Comparison of ENCODE assay signal across 1 cellular context in the genomic region with DNA sequence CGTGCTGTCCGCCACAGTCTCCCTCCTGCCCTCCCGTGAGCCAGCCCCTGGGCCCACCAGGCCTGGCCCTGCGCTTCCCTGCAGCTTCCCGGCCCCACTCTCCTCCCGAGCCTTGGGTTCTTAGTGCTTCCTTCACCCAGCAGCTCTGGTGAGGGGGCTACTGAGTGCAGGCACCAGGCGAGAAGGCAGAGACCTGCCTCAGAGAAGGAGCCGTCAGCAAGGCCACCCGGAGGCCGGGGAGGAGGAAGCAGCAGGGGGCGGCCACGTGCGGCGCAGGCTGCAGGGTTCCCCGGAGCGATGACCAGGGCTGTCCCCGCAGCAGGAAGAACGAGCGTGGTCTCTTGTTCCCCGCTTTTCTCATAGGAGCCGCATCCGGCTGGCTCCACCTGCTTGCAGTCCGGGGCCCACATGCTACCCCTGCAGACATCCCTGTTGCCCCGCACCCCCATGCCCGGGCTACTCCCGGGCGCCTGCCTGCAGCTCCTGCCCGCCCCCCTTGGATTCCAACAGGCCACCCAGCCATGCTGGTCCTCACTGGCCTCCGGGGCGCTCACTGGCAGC.
TF ChIP-seq lines count a peak whose summit lies in the region.

No MANE protein-coding gene starts in this region.

TF ChIP-seq in HepG2, 621 proteins besides CTCF, POLR2A, EP300 and RAD21 (continued from another document and continues in another):
- TF ChIP-seq ZNF746 (CRISPR knock-in tag; IDR thresholded peaks at IDR 0.05) (peak; percentile 64), LCORL (IDR thresholded peaks at IDR 0.05) (no peak), LCORL (CRISPR knock-in tag; IDR thresholded peaks at IDR 0.05) (no peak), ZNF577 (CRISPR knock-in tag; IDR thresholded peaks at IDR 0.05; ENCODE audit: borderline replicate concordance, low read depth) (no peak), ZNF547 (CRISPR knock-in tag; IDR thresholded peaks at IDR 0.05) (peak; percentile 91), HOXD1 (CRISPR knock-in tag; IDR thresholded peaks at IDR 0.05) (0 out of 2 replicates have a peak, but pooled peaks have one; percentile 66), KDM1A (CRISPR knock-in tag; IDR thresholded peaks at IDR 0.05) (no peak), MED8 (CRISPR knock-in tag; IDR thresholded peaks at IDR 0.05; ENCODE audit: insufficient replicate concordance) (no peak), ZNF629 (CRISPR knock-in tag; conservative IDR thresholded peaks at IDR 0.05) (peak; percentile 39; the same call in 1 of the 2 replicates), PPARG (CRISPR knock-in tag; conservative IDR thresholded peaks at IDR 0.05) (no peak), CEBPB (IDR thresholded peaks at IDR 0.05; ENCODE audit: borderline replicate concordance, low read depth, low read length) (no peak), ZNF556 (CRISPR knock-in tag; IDR thresholded peaks at IDR 0.05; ENCODE audit: borderline replicate concordance) (no peak), RCOR2 (CRISPR knock-in tag; IDR thresholded peaks at IDR 0.05) (no peak), AHR (CRISPR knock-in tag; IDR thresholded peaks at IDR 0.05) (peak; percentile 90; the same call in 1 of the 2 replicates), NFE2L2 (IDR thresholded peaks at IDR 0.05; ENCODE audit: low read length) (no peak), CCAR2 (optimal IDR thresholded peaks at IDR 0.05; ENCODE audit: low read depth, low read length) (no peak), MED13 (CRISPR knock-in tag; IDR thresholded peaks at IDR 0.05) (no peak), REXO4 (CRISPR knock-in tag; IDR thresholded peaks at IDR 0.05; ENCODE audit: borderline replicate concordance) (no peak), BRCA1 (CRISPR knock-in tag; IDR thresholded peaks at IDR 0.05) (no peak), SP140L (CRISPR knock-in tag; IDR thresholded peaks at IDR 0.05; ENCODE audit: borderline replicate concordance) (peak; percentile 52; the same call in 1 of the 2 replicates), IKZF1 (IDR thresholded peaks at IDR 0.05) (no peak), SOX5 (CRISPR knock-in tag; IDR thresholded peaks at IDR 0.05; ENCODE audit: borderline replicate concordance) (no peak), ZNF781 (CRISPR knock-in tag; IDR thresholded peaks at IDR 0.05; ENCODE audit: borderline replicate concordance, not compliant biosample characterization) (peak; percentile 92), HNF4A (CRISPR knock-in tag; IDR thresholded peaks at IDR 0.05) (0 out of 2 replicates have a peak, but pooled peaks have one; percentile 15), ZNF619 (CRISPR knock-in tag; IDR thresholded peaks at IDR 0.05) (0 out of 2 replicates have a peak, but pooled peaks have one; percentile 61), TARDBP (CRISPR knock-in tag; IDR thresholded peaks at IDR 0.05) (no peak), KMT2A (CRISPR knock-in tag; IDR thresholded peaks at IDR 0.05) (no peak), KLF9 (CRISPR knock-in tag; IDR thresholded peaks at IDR 0.05; ENCODE audit: low read depth) (no peak), HNRNPK (IDR thresholded peaks at IDR 0.05; ENCODE audit: low read depth, low read length, poor library complexity, severe bottlenecking) (no peak), ZNF207 (IDR thresholded peaks at IDR 0.05; ENCODE audit: borderline replicate concordance) (no peak), CCDC6 (CRISPR knock-in tag; IDR thresholded peaks at IDR 0.05) (peak; percentile 85)
- TF ChIP-seq, protein P1, sequence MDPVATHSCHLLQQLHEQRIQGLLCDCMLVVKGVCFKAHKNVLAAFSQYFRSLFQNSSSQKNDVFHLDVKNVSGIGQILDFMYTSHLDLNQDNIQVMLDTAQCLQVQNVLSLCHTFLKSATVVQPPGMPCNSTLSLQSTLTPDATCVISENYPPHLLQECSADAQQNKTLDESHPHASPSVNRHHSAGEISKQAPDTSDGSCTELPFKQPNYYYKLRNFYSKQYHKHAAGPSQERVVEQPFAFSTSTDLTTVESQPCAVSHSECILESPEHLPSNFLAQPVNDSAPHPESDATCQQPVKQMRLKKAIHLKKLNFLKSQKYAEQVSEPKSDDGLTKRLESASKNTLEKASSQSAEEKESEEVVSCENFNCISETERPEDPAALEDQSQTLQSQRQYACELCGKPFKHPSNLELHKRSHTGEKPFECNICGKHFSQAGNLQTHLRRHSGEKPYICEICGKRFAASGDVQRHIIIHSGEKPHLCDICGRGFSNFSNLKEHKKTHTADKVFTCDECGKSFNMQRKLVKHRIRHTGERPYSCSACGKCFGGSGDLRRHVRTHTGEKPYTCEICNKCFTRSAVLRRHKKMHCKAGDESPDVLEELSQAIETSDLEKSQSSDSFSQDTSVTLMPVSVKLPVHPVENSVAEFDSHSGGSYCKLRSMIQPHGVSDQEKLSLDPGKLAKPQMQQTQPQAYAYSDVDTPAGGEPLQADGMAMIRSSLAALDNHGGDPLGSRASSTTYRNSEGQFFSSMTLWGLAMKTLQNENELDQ (CRISPR knock-in tag; IDR thresholded peaks at IDR 0.05; ENCODE audit: borderline replicate concordance), result no peak
- TF ChIP-seq, protein P2, sequence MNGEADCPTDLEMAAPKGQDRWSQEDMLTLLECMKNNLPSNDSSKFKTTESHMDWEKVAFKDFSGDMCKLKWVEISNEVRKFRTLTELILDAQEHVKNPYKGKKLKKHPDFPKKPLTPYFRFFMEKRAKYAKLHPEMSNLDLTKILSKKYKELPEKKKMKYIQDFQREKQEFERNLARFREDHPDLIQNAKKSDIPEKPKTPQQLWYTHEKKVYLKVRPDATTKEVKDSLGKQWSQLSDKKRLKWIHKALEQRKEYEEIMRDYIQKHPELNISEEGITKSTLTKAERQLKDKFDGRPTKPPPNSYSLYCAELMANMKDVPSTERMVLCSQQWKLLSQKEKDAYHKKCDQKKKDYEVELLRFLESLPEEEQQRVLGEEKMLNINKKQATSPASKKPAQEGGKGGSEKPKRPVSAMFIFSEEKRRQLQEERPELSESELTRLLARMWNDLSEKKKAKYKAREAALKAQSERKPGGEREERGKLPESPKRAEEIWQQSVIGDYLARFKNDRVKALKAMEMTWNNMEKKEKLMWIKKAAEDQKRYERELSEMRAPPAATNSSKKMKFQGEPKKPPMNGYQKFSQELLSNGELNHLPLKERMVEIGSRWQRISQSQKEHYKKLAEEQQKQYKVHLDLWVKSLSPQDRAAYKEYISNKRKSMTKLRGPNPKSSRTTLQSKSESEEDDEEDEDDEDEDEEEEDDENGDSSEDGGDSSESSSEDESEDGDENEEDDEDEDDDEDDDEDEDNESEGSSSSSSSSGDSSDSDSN (CRISPR knock-in tag; IDR thresholded peaks at IDR 0.05), result peak; percentile 85
- TF ChIP-seq, protein P3, sequence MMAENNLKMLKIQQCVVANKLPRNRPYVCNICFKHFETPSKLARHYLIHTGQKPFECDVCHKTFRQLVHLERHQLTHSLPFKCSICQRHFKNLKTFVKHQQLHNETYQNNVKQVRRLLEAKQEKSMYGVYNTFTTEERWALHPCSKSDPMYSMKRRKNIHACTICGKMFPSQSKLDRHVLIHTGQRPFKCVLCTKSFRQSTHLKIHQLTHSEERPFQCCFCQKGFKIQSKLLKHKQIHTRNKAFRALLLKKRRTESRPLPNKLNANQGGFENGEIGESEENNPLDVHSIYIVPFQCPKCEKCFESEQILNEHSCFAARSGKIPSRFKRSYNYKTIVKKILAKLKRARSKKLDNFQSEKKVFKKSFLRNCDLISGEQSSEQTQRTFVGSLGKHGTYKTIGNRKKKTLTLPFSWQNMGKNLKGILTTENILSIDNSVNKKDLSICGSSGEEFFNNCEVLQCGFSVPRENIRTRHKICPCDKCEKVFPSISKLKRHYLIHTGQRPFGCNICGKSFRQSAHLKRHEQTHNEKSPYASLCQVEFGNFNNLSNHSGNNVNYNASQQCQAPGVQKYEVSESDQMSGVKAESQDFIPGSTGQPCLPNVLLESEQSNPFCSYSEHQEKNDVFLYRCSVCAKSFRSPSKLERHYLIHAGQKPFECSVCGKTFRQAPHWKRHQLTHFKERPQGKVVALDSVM (CRISPR knock-in tag; IDR thresholded peaks at IDR 0.05), result peak; percentile 49; the same call in 1 of the 2 replicates
- TF ChIP-seq, protein P4, sequence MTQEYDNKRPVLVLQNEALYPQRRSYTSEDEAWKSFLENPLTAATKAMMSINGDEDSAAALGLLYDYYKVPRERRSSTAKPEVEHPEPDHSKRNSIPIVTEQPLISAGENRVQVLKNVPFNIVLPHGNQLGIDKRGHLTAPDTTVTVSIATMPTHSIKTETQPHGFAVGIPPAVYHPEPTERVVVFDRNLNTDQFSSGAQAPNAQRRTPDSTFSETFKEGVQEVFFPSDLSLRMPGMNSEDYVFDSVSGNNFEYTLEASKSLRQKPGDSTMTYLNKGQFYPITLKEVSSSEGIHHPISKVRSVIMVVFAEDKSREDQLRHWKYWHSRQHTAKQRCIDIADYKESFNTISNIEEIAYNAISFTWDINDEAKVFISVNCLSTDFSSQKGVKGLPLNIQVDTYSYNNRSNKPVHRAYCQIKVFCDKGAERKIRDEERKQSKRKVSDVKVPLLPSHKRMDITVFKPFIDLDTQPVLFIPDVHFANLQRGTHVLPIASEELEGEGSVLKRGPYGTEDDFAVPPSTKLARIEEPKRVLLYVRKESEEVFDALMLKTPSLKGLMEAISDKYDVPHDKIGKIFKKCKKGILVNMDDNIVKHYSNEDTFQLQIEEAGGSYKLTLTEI (CRISPR knock-in tag; conservative IDR thresholded peaks at IDR 0.05), result no peak
- TF ChIP-seq, protein P5, sequence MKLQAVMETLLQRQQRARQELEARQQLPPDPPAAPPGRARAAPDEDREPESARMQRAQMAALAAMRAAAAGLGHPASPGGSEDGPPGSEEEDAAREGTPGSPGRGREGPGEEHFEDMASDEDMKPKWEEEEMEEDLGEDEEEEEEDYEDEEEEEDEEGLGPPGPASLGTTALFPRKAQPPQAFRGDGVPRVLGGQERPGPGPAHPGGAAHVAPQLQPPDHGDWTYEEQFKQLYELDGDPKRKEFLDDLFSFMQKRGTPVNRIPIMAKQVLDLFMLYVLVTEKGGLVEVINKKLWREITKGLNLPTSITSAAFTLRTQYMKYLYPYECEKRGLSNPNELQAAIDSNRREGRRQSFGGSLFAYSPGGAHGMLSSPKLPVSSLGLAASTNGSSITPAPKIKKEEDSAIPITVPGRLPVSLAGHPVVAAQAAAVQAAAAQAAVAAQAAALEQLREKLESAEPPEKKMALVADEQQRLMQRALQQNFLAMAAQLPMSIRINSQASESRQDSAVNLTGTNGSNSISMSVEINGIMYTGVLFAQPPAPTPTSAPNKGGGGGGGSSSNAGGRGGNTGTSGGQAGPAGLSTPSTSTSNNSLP (IDR thresholded peaks at IDR 0.05; ENCODE audit: low read depth, low read length), result no peak
- TF ChIP-seq, protein P6, sequence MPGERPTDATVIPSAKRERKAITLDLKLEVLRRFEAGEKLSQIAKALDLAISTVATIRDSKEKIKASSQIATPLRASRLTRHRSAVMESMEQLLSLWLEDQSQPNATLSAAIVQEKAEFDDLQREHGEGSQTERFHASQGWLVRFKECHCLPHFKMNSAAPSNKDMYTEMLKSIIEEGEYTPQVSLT (CRISPR knock-in tag; IDR thresholded peaks at IDR 0.05; ENCODE audit: borderline replicate concordance, low read depth), result no peak
- TF ChIP-seq, protein P7, sequence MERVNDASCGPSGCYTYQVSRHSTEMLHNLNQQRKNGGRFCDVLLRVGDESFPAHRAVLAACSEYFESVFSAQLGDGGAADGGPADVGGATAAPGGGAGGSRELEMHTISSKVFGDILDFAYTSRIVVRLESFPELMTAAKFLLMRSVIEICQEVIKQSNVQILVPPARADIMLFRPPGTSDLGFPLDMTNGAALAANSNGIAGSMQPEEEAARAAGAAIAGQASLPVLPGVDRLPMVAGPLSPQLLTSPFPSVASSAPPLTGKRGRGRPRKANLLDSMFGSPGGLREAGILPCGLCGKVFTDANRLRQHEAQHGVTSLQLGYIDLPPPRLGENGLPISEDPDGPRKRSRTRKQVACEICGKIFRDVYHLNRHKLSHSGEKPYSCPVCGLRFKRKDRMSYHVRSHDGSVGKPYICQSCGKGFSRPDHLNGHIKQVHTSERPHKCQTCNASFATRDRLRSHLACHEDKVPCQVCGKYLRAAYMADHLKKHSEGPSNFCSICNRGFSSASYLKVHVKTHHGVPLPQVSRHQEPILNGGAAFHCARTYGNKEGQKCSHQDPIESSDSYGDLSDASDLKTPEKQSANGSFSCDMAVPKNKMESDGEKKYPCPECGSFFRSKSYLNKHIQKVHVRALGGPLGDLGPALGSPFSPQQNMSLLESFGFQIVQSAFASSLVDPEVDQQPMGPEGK (CRISPR knock-in tag; IDR thresholded peaks at IDR 0.05), result peak; percentile 46; the same call in 1 of the 2 replicates
- TF ChIP-seq, protein P8, sequence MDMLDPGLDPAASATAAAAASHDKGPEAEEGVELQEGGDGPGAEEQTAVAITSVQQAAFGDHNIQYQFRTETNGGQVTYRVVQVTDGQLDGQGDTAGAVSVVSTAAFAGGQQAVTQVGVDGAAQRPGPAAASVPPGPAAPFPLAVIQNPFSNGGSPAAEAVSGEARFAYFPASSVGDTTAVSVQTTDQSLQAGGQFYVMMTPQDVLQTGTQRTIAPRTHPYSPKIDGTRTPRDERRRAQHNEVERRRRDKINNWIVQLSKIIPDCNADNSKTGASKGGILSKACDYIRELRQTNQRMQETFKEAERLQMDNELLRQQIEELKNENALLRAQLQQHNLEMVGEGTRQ (IDR thresholded peaks at IDR 0.05; ENCODE audit: low read depth, low read length), result no peak
- TF ChIP-seq, protein P8 (CRISPR knock-in tag; IDR thresholded peaks at IDR 0.05; ENCODE audit: borderline replicate concordance), result peak; percentile 66
- TF ChIP-seq, protein P9, sequence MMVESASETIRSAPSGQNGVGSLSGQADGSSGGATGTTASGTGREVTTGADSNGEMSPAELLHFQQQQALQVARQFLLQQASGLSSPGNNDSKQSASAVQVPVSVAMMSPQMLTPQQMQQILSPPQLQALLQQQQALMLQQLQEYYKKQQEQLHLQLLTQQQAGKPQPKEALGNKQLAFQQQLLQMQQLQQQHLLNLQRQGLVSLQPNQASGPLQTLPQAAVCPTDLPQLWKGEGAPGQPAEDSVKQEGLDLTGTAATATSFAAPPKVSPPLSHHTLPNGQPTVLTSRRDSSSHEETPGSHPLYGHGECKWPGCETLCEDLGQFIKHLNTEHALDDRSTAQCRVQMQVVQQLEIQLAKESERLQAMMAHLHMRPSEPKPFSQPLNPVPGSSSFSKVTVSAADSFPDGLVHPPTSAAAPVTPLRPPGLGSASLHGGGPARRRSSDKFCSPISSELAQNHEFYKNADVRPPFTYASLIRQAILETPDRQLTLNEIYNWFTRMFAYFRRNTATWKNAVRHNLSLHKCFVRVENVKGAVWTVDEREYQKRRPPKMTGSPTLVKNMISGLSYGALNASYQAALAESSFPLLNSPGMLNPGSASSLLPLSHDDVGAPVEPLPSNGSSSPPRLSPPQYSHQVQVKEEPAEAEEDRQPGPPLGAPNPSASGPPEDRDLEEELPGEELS (CRISPR knock-in tag; IDR thresholded peaks at IDR 0.05), result no peak
